In genomic region chr11:7575841-7576451, GRCh38 we compare ENCODE assay signal across 8 cellular contexts.
DNase-seq lines count a peak whose midpoint lies in the region; ATAC-seq, FAIRE-seq and TF ChIP-seq lines count a peak whose summit lies in the region.

No MANE protein-coding gene starts in this region.

- H3K79me1 ChIP-seq in mesenchymal stem cell (replicated peaks; ENCODE audit: low read length, poor library complexity, severe bottlenecking), result no peaks in the 10 kb centered on the region

- peak overlapping the region; percentile 53 for H3K27ac Mint-ChIP-seq in astrocyte (ENCODE audit: unreplicated experiment)

- peak overlapping the region; percentile 87 for H4K91ac ChIP-seq in mesenchymal stem cell (ENCODE audit: low read length)

- H2BK15ac ChIP-seq in mesenchymal stem cell (ENCODE audit: low read depth, poor library complexity, severe bottlenecking), result peak overlapping the region; percentile 98

- peaks cover 14% of the 10 kb centered on the region for H3K27me3 Mint-ChIP-seq in astrocyte (ENCODE audit: low read depth, unreplicated experiment)

- no peak overlapping the region for H2BK5ac ChIP-seq in mesenchymal stem cell (ENCODE audit: low read depth, low read length, poor library complexity, severe bottlenecking)

- H3K4ac ChIP-seq in mesenchymal stem cell (ENCODE audit: low read depth in 1 of 2, low read length in 2 of 2), result peak overlapping the region; percentile 54 to 86

- no peaks in the 10 kb centered on the region for H3K9me3 Mint-ChIP-seq in astrocyte (ENCODE audit: unreplicated experiment)

- peak overlapping the region in 1 of 2 experiments; percentile 2 for H3K23ac ChIP-seq in mesenchymal stem cell (ENCODE audit: low read length in 2 of 2)

- H3K27me3 ChIP-seq in astrocyte (ENCODE audit: insufficient read depth, low read length), result peaks cover 3% of the 10 kb centered on the region
- H3K27me3 ChIP-seq in mesenchymal stem cell (ENCODE audit: control insufficient read depth in 1 of 2, insufficient read depth in 1 of 2, low read length in 2 of 2), result peaks cover 0 to 2% of the 10 kb centered on the region in 2 experiments

- no peak for TF ChIP-seq CTCF in astrocyte (IDR thresholded peaks at IDR 0.05; ENCODE audit: insufficient read depth, low read depth, low read length)

- H3K4me1 ChIP-seq in astrocyte (ENCODE audit: insufficient read depth, low read length) (peaks cover 32% of the 10 kb centered on the region), mesenchymal stem cell (ENCODE audit: control insufficient read depth, insufficient read depth, low read depth, low read length) (peaks cover 39% of the 10 kb centered on the region)

- no peak overlapping the region for H2AK5ac ChIP-seq in mesenchymal stem cell (ENCODE audit: low read length, severe bottlenecking)

- H3K36me3 ChIP-seq in astrocyte (ENCODE audit: insufficient read depth, low read length) (no peaks in the 10 kb centered on the region), mesenchymal stem cell (ENCODE audit: control insufficient read depth in 1 of 2, insufficient read depth in 2 of 2, low read depth in 1 of 2, low read length in 2 of 2) (no peaks in the 10 kb centered on the region)

- DNase-seq in stimulated activated CD4-positive, alpha-beta T cell treated with anti-CD3 and anti-CD28 coated beads, Interleukin-1b, Interleukin-23, amount 100 ng/mL, for 48 hours, result peak; percentile 30
- no peak for DNase-seq in stimulated activated CD4-positive, alpha-beta T cell treated with anti-CD3 and anti-CD28 coated beads, Interleukin-2, amount 100 ng/mL, for 48 hours
- DNase-seq in astrocyte (ENCODE audit: low read depth), result no peak
- peak; percentile 54 for DNase-seq in mesenchymal stem cell
- peak; percentile 67 for DNase-seq in ureter (ENCODE audit: low spot score)
- no peak for DNase-seq in COLO668 (lab: John Stamatoyannopoulos, UW; ENCODE audit: unreplicated experiment)

- H4K8ac ChIP-seq in mesenchymal stem cell (ENCODE audit: low read length), result peak overlapping the region; percentile 88

- ATAC-seq in HG03135 (IDR thresholded peaks at IDR 0.05; ENCODE audit: unreplicated experiment) (no peak), GM19397 (IDR thresholded peaks at IDR 0.05; ENCODE audit: unreplicated experiment) (no peak)

- no peaks in the 10 kb centered on the region for H3K36me3 Mint-ChIP-seq in astrocyte (ENCODE audit: low read depth, unreplicated experiment)

- H2BK120ac ChIP-seq in mesenchymal stem cell (ENCODE audit: low read depth, low read length), result peak overlapping the region; percentile 55

- H3K9me3 ChIP-seq in astrocyte (ENCODE audit: insufficient read depth, low read depth, low read length), result no peaks in the 10 kb centered on the region
- no peaks in the 10 kb centered on the region for H3K9me3 ChIP-seq in mesenchymal stem cell (ENCODE audit: control insufficient read depth, low read length)

- H3K9ac ChIP-seq in astrocyte (ENCODE audit: low read length) (no peak overlapping the region), mesenchymal stem cell (ENCODE audit: low read length) (peak overlapping the region; percentile 87)

- no peak overlapping the region for H3K4me3 ChIP-seq in astrocyte (ENCODE audit: insufficient read depth, low read depth, low read length)
- H3K4me3 ChIP-seq in mesenchymal stem cell (ENCODE audit: insufficient read depth in 1 of 2, low read depth in 1 of 2, low read length in 2 of 2), result peak overlapping the region in 1 of 2 experiments; percentile 69

- H3K14ac ChIP-seq in mesenchymal stem cell (ENCODE audit: low read length in 2 of 2), result peak overlapping the region in 1 of 2 experiments; percentile 12

- H3K4me3 Mint-ChIP-seq in astrocyte (ENCODE audit: unreplicated experiment), result no peak overlapping the region

- H4K20me1 ChIP-seq in astrocyte (ENCODE audit: insufficient read depth, low read length), result no peaks in the 10 kb centered on the region

- H3K79me2 ChIP-seq in astrocyte (ENCODE audit: insufficient read depth, low read length), result no peaks in the 10 kb centered on the region

- H3K4me1 Mint-ChIP-seq in astrocyte (ENCODE audit: low read depth, unreplicated experiment), result peaks cover 56% of the 10 kb centered on the region

- H3K4me2 ChIP-seq in astrocyte (ENCODE audit: low read length) (no peak overlapping the region), mesenchymal stem cell (ENCODE audit: low read length, poor library complexity, severe bottlenecking) (no peak overlapping the region)

- H2BK12ac ChIP-seq in mesenchymal stem cell (ENCODE audit: low read length in 2 of 2), result peak overlapping the region; percentile 35 to 96

- no peak for FAIRE-seq in astrocyte (lab: Jason Lieb, UNC)

- no peak overlapping the region for H3K27ac ChIP-seq in astrocyte (ENCODE audit: low read depth, low read length)
- no peak overlapping the region for H3K27ac ChIP-seq in mesenchymal stem cell (ENCODE audit: low read length, poor library complexity, severe bottlenecking)

- peak overlapping the region; percentile 65 to 96 for H3K18ac ChIP-seq in mesenchymal stem cell (ENCODE audit: low read depth in 1 of 2, low read length in 2 of 2)

- 51% methylated on average over 8 of the region's 9 CpGs for WGBS in mesenchymal stem cell

- H2AFZ ChIP-seq in astrocyte (ENCODE audit: low read depth, low read length) (no peak overlapping the region), mesenchymal stem cell (ENCODE audit: low read depth, low read length) (no peak overlapping the region)

Comparison
In these comparisons a context has a peak if more than half of its experiments do, and no peak if none do; other contexts are left out.
1. DNase-seq: peak in stimulated activated CD4-positive, alpha-beta T cell treated with anti-CD3 and anti-CD28 coated beads, Interleukin-1b, Interleukin-23, amount 100 ng/mL, for 48 hours (single experiment), mesenchymal stem cell (single experiment) and ureter (single experiment); none in stimulated activated CD4-positive, alpha-beta T cell treated with anti-CD3 and anti-CD28 coated beads, Interleukin-2, amount 100 ng/mL, for 48 hours (0 of 2), astrocyte (single experiment) and COLO668 (single experiment).